In genomic region chr17:17151055-17151454, GRCh38 we compare ENCODE assay signal across 9 cellular contexts. TPM values are rescaled to one million over a fixed set of nuclear protein-coding genes. Genes with fewer than 3 reads are reported as not detected.
DNase-seq lines count a peak whose midpoint lies in the region; ATAC-seq and TF ChIP-seq lines count a peak whose summit lies in the region.
"Had no signal": no experiment of that assay in that cellular context is flagged by ENCODE, and none has a peak within 500 bp of the region (broad histone marks: within the 10 kb centered on the region; RNA-seq: fewer than 3 reads in every experiment).

No MANE protein-coding gene starts in this region.

- ATAC-seq in heart left ventricle: no peak
- no peak for ATAC-seq in left cardiac atrium
- no peak for ATAC-seq in thoracic aorta (ENCODE audit: insufficient number of reproducible peaks, low FRiP score, low read depth)

- H3K27ac ChIP-seq in heart left ventricle (peak overlapping the region in 10 of 12 donors; percentile 73 to 90 (median 83)), thoracic aorta (peak overlapping the region; percentile 69 to 86)

- TF ChIP-seq CTCF in heart left ventricle (IDR thresholded peaks at IDR 0.05) (no peak), thoracic aorta (IDR thresholded peaks at IDR 0.05) (no peak), GM13977 (IDR thresholded peaks at IDR 0.05; ENCODE audit: extremely low read depth, insufficient read depth, missing control alignments) (no peak)

- no peaks in the 10 kb centered on the region for H3K27me3 ChIP-seq in heart left ventricle
- no peaks in the 10 kb centered on the region for H3K27me3 ChIP-seq in thoracic aorta (replicated peaks; ENCODE audit: insufficient read depth)

- peaks cover 36% of the 10 kb centered on the region for H3K4me1 Mint-ChIP-seq in T-helper 2 cell treated with Interferon-gamma antibody and Interleukin-4, amounts not matched to agents 5 μg/mL and 100 μg/mL, for 36 hours (ENCODE audit: low read depth)

- H3K4me1 ChIP-seq in heart left ventricle: peaks cover 12 to 36% (median 24%) of the 10 kb centered on the region in 12 donors
- H3K4me1 ChIP-seq in thoracic aorta (ENCODE audit: control insufficient read depth in 1 of 2, low read depth in 2 of 2): peaks cover 20 to 23% of the 10 kb centered on the region in 2 donors

- H3K36me3 ChIP-seq in heart left ventricle (peaks cover 0 to 98% (median 88%) of the 10 kb centered on the region in 9 donors), thoracic aorta (peaks cover 39% of the 10 kb centered on the region)

- H3K27ac Mint-ChIP-seq in T-helper 2 cell treated with Interferon-gamma antibody and Interleukin-4, amounts not matched to agents 5 μg/mL and 100 μg/mL, for 36 hours: no peak overlapping the region

- H3K27me3 Mint-ChIP-seq in T-helper 2 cell treated with Interferon-gamma antibody and Interleukin-4, amounts not matched to agents 5 μg/mL and 100 μg/mL, for 36 hours (ENCODE audit: low read depth): no peaks in the 10 kb centered on the region

- 93 to 95% (median 94%) methylated on average over 5 of the region's 5 CpGs for WGBS in heart left ventricle, 4 donors

- H3K4me3 ChIP-seq in heart left ventricle (no peak overlapping the region), thoracic aorta (no peak overlapping the region)

- H3K9me3 Mint-ChIP-seq in T-helper 2 cell treated with Interferon-gamma antibody and Interleukin-4, amounts not matched to agents 5 μg/mL and 100 μg/mL, for 36 hours: no peaks in the 10 kb centered on the region

- no peak for DNase-seq in heart left ventricle
- no peak for DNase-seq in left cardiac atrium
- DNase-seq in T-helper 2 cell treated with Interferon-gamma antibody and Interleukin-4, amounts not matched to agents 5 μg/mL and 100 μg/mL, for 36 hours (ENCODE audit: low spot score): peak; percentile 49
- peak; percentile 76 for DNase-seq in fibroblast of peridontal ligament (ENCODE audit: extremely low read depth)
- no peak for DNase-seq in thoracic aorta (ENCODE audit: low spot score)
- no peak for DNase-seq in NCI-H1694 treated with DMSO at 0.1 percent for 48 hours (lab: John Stamatoyannopoulos, UW)
- DNase-seq in GM13977 (ENCODE audit: low spot score): no peak
- DNase-seq in RPMI8226: no peak
- DNase-seq: COR-L47 had no signal

- no peak for TF ChIP-seq POLR2A in heart left ventricle (IDR thresholded peaks at IDR 0.05)

- intact Hi-C loops in heart left ventricle (cut with DNase I) (loop anchor here in 3 of 10 donors (5.0 kb wide), 3 partner anchors 41 to 86 kb away; partner anchors contain the start of gene FLCN (in 2 of the 3)), left cardiac atrium (cut with DNase I) (no loop called here)

- in situ Hi-C loops in GM13977 (cut with MboI; ENCODE audit: low pct_unique_long_range_greater_than_20kb, low sequenced_read_pairs, unreplicated experiment): no loop called here

- H3K36me3 Mint-ChIP-seq in T-helper 2 cell treated with Interferon-gamma antibody and Interleukin-4, amounts not matched to agents 5 μg/mL and 100 μg/mL, for 36 hours (ENCODE audit: low read depth): peaks cover 67% of the 10 kb centered on the region

- H3K9me3 ChIP-seq in heart left ventricle (no peaks in the 10 kb centered on the region), thoracic aorta (no peaks in the 10 kb centered on the region)

- no peak overlapping the region for H3K4me3 Mint-ChIP-seq in T-helper 2 cell treated with Interferon-gamma antibody and Interleukin-4, amounts not matched to agents 5 μg/mL and 100 μg/mL, for 36 hours

RNA-seq across cellular contexts. Expression of gene PLD6, which starts 55.1 kb away (rescaled TPM):
- total RNA-seq in heart left ventricle: 10 to 100 TPM in 3 of 9 donors, 1 to 10 TPM in 6; 5.1 to 11.8 (median 7.1) TPM
- polyA plus RNA-seq in heart left ventricle: 1 to 10 TPM; 3.8 to 4.7 TPM
- 1 to 10 TPM; 5.6 to 5.8 TPM for total RNA-seq in left cardiac atrium
- 1 to 10 TPM in 1 of 2 donors, under 1 TPM in 1; 0.68 to 5.5 TPM for total RNA-seq in thoracic aorta

Comparison
In these comparisons a context has a peak if more than half of its experiments do, and no peak if none do; other contexts are left out.
1. DNase-seq: peak in T-helper 2 cell treated with Interferon-gamma antibody and Interleukin-4, amounts not matched to agents 5 μg/mL and 100 μg/mL, for 36 hours (single experiment) and fibroblast of peridontal ligament (single experiment); none in heart left ventricle (0 of 5), left cardiac atrium (single experiment), thoracic aorta (single experiment), NCI-H1694 treated with DMSO at 0.1 percent for 48 hours (single experiment), GM13977 (single experiment) and RPMI8226 (single experiment).